ENCODE assay signal across 19 cellular contexts in genomic region chr1:236176337-236177336, GRCh38. TPM values are rescaled to one million over a fixed set of nuclear protein-coding genes. Genes with fewer than 3 reads are reported as not detected.
DNase-seq lines count a peak whose midpoint lies in the region; ATAC-seq, FAIRE-seq and TF ChIP-seq lines count a peak whose summit lies in the region.
"Had no signal": no experiment of that assay in that cellular context is flagged by ENCODE, and none has a peak within 500 bp of the region (broad histone marks: within the 10 kb centered on the region; RNA-seq: fewer than 3 reads in every experiment).

No MANE protein-coding gene starts in this region.

- H3K4me3 ChIP-seq in heart left ventricle: no peak overlapping the region
- no peak overlapping the region for H3K4me3 ChIP-seq in left ventricle myocardium inferior
- H3K4me3 ChIP-seq in cardiac fibroblast (replicated peaks in 1 of 2; ENCODE audit: low read depth in 2 of 2, low read length in 2 of 2): no peak overlapping the region
- no peak overlapping the region for H3K4me3 ChIP-seq in HepG2 (replicated peaks in 1 of 3; ENCODE audit: insufficient read depth in 1 of 3, low read depth in 2 of 3, low read length in 3 of 3)
- H3K4me3 ChIP-seq in neural progenitor cell: no peak overlapping the region
- H3K4me3 ChIP-seq: upper lobe of left lung had no signal

- H3K9me3 ChIP-seq in heart left ventricle: no peaks in the 10 kb centered on the region
- H3K9me3 ChIP-seq in left ventricle myocardium inferior (replicated peaks): no peaks in the 10 kb centered on the region
- H3K9me3 ChIP-seq in HepG2 (ENCODE audit: low read length): no peaks in the 10 kb centered on the region
- H3K9me3 ChIP-seq in neural progenitor cell (ENCODE audit: low read depth): no peaks in the 10 kb centered on the region
- H3K9me3 ChIP-seq: upper lobe of left lung had no signal

- peaks cover 22% of the 10 kb centered on the region for H3K4me1 Mint-ChIP-seq in stimulated activated memory B cell treated with anti-CD40 and anti-IgM and Interleukin-4, amounts not matched to agents 10 μg/mL and 1 μg/mL and 100 μg/mL, for 72 hours
- H3K4me1 Mint-ChIP-seq in neural progenitor cell: peaks cover 16% of the 10 kb centered on the region
- H3K4me1 Mint-ChIP-seq: natural killer cell had no signal

- H3K27ac Mint-ChIP-seq in stimulated activated memory B cell treated with anti-CD40 and anti-IgM and Interleukin-4, amounts not matched to agents 10 μg/mL and 1 μg/mL and 100 μg/mL, for 72 hours: no peak overlapping the region
- H3K27ac Mint-ChIP-seq in neural progenitor cell: no peak overlapping the region
- H3K27ac Mint-ChIP-seq: natural killer cell; T-helper 2 cell treated with Interferon-gamma antibody and Interleukin-4, amounts not matched to agents 5 μg/mL and 100 μg/mL, for 36 hours had no signal

- H3K4me1 ChIP-seq in heart left ventricle (peaks cover 0 to 9% (median 0%) of the 10 kb centered on the region in 12 donors), left ventricle myocardium inferior (no peaks in the 10 kb centered on the region), HepG2 (ENCODE audit: insufficient read depth, low read length) (peaks cover 17% of the 10 kb centered on the region), neural progenitor cell (peaks cover 12% of the 10 kb centered on the region)
- H3K4me1 ChIP-seq: upper lobe of left lung had no signal

- no peaks in the 10 kb centered on the region for H3K9me3 Mint-ChIP-seq in stimulated activated memory B cell treated with anti-CD40 and anti-IgM and Interleukin-4, amounts not matched to agents 10 μg/mL and 1 μg/mL and 100 μg/mL, for 72 hours
- H3K9me3 Mint-ChIP-seq in neural progenitor cell: no peaks in the 10 kb centered on the region
- H3K9me3 Mint-ChIP-seq: CD4-positive, alpha-beta memory T cell; natural killer cell; T-helper 2 cell treated with Interferon-gamma antibody and Interleukin-4, amounts not matched to agents 5 μg/mL and 100 μg/mL, for 36 hours had no signal

- H2AFZ ChIP-seq in HepG2 (ENCODE audit: low read length) (no peak overlapping the region), neural progenitor cell (replicated peaks) (no peak overlapping the region)

- H3K79me2 ChIP-seq in HepG2 (ENCODE audit: insufficient read depth, low read length) (no peaks in the 10 kb centered on the region), neural progenitor cell (ENCODE audit: low read depth) (no peaks in the 10 kb centered on the region)

- H3K4me2 ChIP-seq in HepG2 (ENCODE audit: low read depth, low read length) (peak overlapping the region; percentile 38; the same call in 1 of the 2 replicates), neural progenitor cell (no peak overlapping the region)

- no peaks in the 10 kb centered on the region for H3F3A ChIP-seq in neural progenitor cell (ENCODE audit: low read depth)

- peak in 1 of 12 donors; percentile 12 for TF ChIP-seq CTCF in heart left ventricle (IDR thresholded peaks at IDR 0.05)
- TF ChIP-seq CTCF in left ventricle myocardium inferior (IDR thresholded peaks at IDR 0.05; ENCODE audit: borderline replicate concordance): no peak
- TF ChIP-seq CTCF in cardiac fibroblast (IDR thresholded peaks at IDR 0.05; ENCODE audit: low read depth, low read length): no peak
- no peak for TF ChIP-seq CTCF in HepG2 (CRISPR knock-in tag; IDR thresholded peaks at IDR 0.05)
- no peak for TF ChIP-seq CTCF in neural progenitor cell (IDR thresholded peaks at IDR 0.05)

- ATAC-seq in heart left ventricle: peak in 3 of 4 donors; percentile 66 to 91 (median 67)
- ATAC-seq in HepG2: peak; percentile 51
- peak; percentile 6 for ATAC-seq in stimulated activated memory B cell treated with anti-CD40 and anti-IgM and Interleukin-4, amounts not matched to agents 10 μg/mL and 1 μg/mL and 100 μg/mL, for 72 hours
- ATAC-seq: natural killer cell had no signal

- H3K36me3 ChIP-seq in heart left ventricle (peaks cover 0 to 30% (median 23%) of the 10 kb centered on the region in 9 donors), left ventricle myocardium inferior (peaks cover 27% of the 10 kb centered on the region), HepG2 (replicated peaks in 1 of 2; ENCODE audit: control insufficient read depth in 1 of 2, insufficient read depth in 2 of 2, low read length in 2 of 2) (no peaks in the 10 kb centered on the region), neural progenitor cell (no peaks in the 10 kb centered on the region)

- TF ChIP-seq EP300 in HepG2 (IDR thresholded peaks at IDR 0.05; ENCODE audit: low read depth in 2 of 2, low read length in 2 of 2) (no peak), HepG2 (CRISPR knock-in tag; IDR thresholded peaks at IDR 0.05; ENCODE audit: borderline replicate concordance) (no peak)

- FAIRE-seq in HepG2 (lab: Jason Lieb, UNC): no peak
- FAIRE-seq: A204.1, G401.6 had no signal

- no peak for TF ChIP-seq RAD21 in HepG2 (CRISPR knock-in tag; IDR thresholded peaks at IDR 0.05)

- H3K9ac ChIP-seq in HepG2 (ENCODE audit: insufficient read depth, low read depth, low read length): no peak overlapping the region
- no peak overlapping the region for H3K9ac ChIP-seq in neural progenitor cell

- DNase-seq in heart left ventricle (no peak), left ventricle myocardium inferior (no peak), cardiac fibroblast (ENCODE audit: low read depth in 2 of 2) (peak; percentile 12 to 14), HepG2 (ENCODE audit: low spot score) (no peak), neural progenitor cell (ENCODE audit: low spot score) (no peak), NCI-H1417 treated with DMSO at 0.1 percent for 48 hours (lab: John Stamatoyannopoulos, UW) (no peak), SK-N-DZ (ENCODE audit: low spot score) (no peak)
- DNase-seq: activated CD4-positive, alpha-beta T cell treated with anti-CD3 and anti-CD28 coated beads for 1 hour; activated gamma-delta T cell; anterior cingulate cortex; CD4-positive, alpha-beta memory T cell; natural killer cell; NCI-H774; stimulated activated CD4-positive, alpha-beta T cell treated with anti-CD3 and anti-CD28 coated beads, Interleukin-4, amount 100 ng/mL, for 4 hours had no signal

- H3K27me3 ChIP-seq in heart left ventricle (no peaks in the 10 kb centered on the region), left ventricle myocardium inferior (ENCODE audit: low read depth) (no peaks in the 10 kb centered on the region), HepG2 (ENCODE audit: control insufficient read depth in 1 of 2, insufficient read depth in 2 of 2, low read length in 2 of 2) (0 out of 5 replicates have a peak, but pooled peaks cover 0 to 2% of the 10 kb centered on the region in 2 experiments), neural progenitor cell (no peaks in the 10 kb centered on the region)
- H3K27me3 ChIP-seq: upper lobe of left lung had no signal

- POLR2A ChIA-PET in HepG2 (lab: Yijun Ruan, JAX): interaction anchor here (1.2 kb wide), 1 partner anchor 316 kb away, joined by 3 read pairs; no protein-coding TSS in a partner anchor

- BruUV-seq in HepG2 (replicated peaks; lab: Mats Ljungman, UMichigan): no TSS peak

- CTCF ChIA-PET in HepG2 (lab: Yijun Ruan, JAX; ENCODE audit: low intra/inter-chr PET ratio, low total read pairs): no interaction called here

- TF ChIP-seq POLR2A in heart left ventricle (IDR thresholded peaks at IDR 0.05) (no peak), HepG2 (IDR thresholded peaks at IDR 0.05; ENCODE audit: insufficient read depth in 1 of 2, low read depth in 2 of 2, low read length in 2 of 2) (no peak)

- intact Hi-C loops in heart left ventricle (cut with DNase I) (loop anchor here in 1 of 10 donors (5.0 kb wide), 1 partner anchor 69 kb away; no protein-coding TSS in a partner anchor), left ventricle myocardium inferior (cut with micrococcal nuclease) (no loop called here), HepG2 (cut with micrococcal nuclease; ENCODE audit: unreplicated experiment) (no loop called here)

- in situ Hi-C loops in HepG2 (cut with HindIII; ENCODE audit: extremely low pct_ligation_motif_present, low pct_unique_long_range_greater_than_20kb): no loop called here

- no peak overlapping the region for H3K4me3 Mint-ChIP-seq in stimulated activated memory B cell treated with anti-CD40 and anti-IgM and Interleukin-4, amounts not matched to agents 10 μg/mL and 1 μg/mL and 100 μg/mL, for 72 hours
- H3K4me3 Mint-ChIP-seq in neural progenitor cell: no peak overlapping the region
- H3K4me3 Mint-ChIP-seq: CD4-positive, alpha-beta memory T cell; natural killer cell; T-helper 2 cell treated with Interferon-gamma antibody and Interleukin-4, amounts not matched to agents 5 μg/mL and 100 μg/mL, for 36 hours had no signal

- no peaks in the 10 kb centered on the region for H4K20me1 ChIP-seq in HepG2 (ENCODE audit: insufficient read depth, low read length)
- no peaks in the 10 kb centered on the region for H4K20me1 ChIP-seq in neural progenitor cell (ENCODE audit: low read depth)

- 63 to 74% (median 67%) methylated on average over 18 of the region's 18 CpGs for WGBS in heart left ventricle, 4 donors
- 44% methylated on average over 12 of the region's 18 CpGs for WGBS in HepG2 (ENCODE audit: low lambda C conversion rate)

- no peak overlapping the region for H3K27ac ChIP-seq in heart left ventricle
- no peak overlapping the region for H3K27ac ChIP-seq in left ventricle myocardium inferior (replicated peaks)
- H3K27ac ChIP-seq in HepG2 (ENCODE audit: extremely low read length, insufficient read depth, low read length): no peak overlapping the region
- no peak overlapping the region for H3K27ac ChIP-seq in neural progenitor cell
- H3K27ac ChIP-seq: upper lobe of left lung had no signal

- H3K36me3 Mint-ChIP-seq in stimulated activated memory B cell treated with anti-CD40 and anti-IgM and Interleukin-4, amounts not matched to agents 10 μg/mL and 1 μg/mL and 100 μg/mL, for 72 hours: peaks cover 34% of the 10 kb centered on the region
- peaks cover 14% of the 10 kb centered on the region for H3K36me3 Mint-ChIP-seq in neural progenitor cell
- H3K36me3 Mint-ChIP-seq: natural killer cell had no signal

- H3K27me3 Mint-ChIP-seq in stimulated activated memory B cell treated with anti-CD40 and anti-IgM and Interleukin-4, amounts not matched to agents 10 μg/mL and 1 μg/mL and 100 μg/mL, for 72 hours: peaks cover 10% of the 10 kb centered on the region
- H3K27me3 Mint-ChIP-seq in neural progenitor cell (ENCODE audit: insufficient read depth, low read depth): peaks cover 8% of the 10 kb centered on the region
- H3K27me3 Mint-ChIP-seq: CD4-positive, alpha-beta memory T cell had no signal

RNA-seq across cellular contexts. Expression of gene GPR137B, which starts 34.3 kb away (rescaled TPM):
- total RNA-seq in heart left ventricle (10 to 100 TPM; 27.7 to 49.8 (median 48.4) TPM), left ventricle myocardium inferior (36.7 TPM), HepG2 (2016; rRNA removed; fragmentation: Illumina TruSeq; extraction: Trizol) (0.27 and 0.31 TPM in 2 replicates), neural progenitor cell (ENCODE audit: low replicate concordance) (4.3 and 4.5 TPM in 2 replicates)
- polyA plus RNA-seq in heart left ventricle (10 to 100 TPM; 14.9 to 37.4 TPM), HepG2 (2011; rRNA removed) (0.41 and 0.59 TPM in 2 replicates)
- total RNA-seq in HepG2 (2016; cell fraction: cytosol; rRNA removed; fragmentation: Illumina TruSeq; extraction: Trizol; ENCODE audit: low read depth): 0.35 and 0.40 TPM in 2 replicates
- total RNA-seq in HepG2 (2016; cell fraction: insoluble cytoplasmic fraction; rRNA removed; fragmentation: Illumina TruSeq; extraction: Trizol): 0.31 and 0.45 TPM in 2 replicates
- 0.31 and 0.37 TPM in 2 replicates for total RNA-seq in HepG2 (2016; cell fraction: membrane; rRNA removed; fragmentation: Illumina TruSeq; extraction: Trizol)
- 0.34 and 0.59 TPM in 2 replicates for total RNA-seq in HepG2 (2016; cell fraction: nucleus; rRNA removed; fragmentation: Illumina TruSeq; extraction: Trizol)
- polyA plus RNA-seq in HepG2 (2011; cell fraction: cytosol; rRNA removed): 0.32 and 0.50 TPM in 2 replicates
- polyA plus RNA-seq in HepG2 (2011; cell fraction: nucleus; rRNA removed): 0.72 and 0.85 TPM in 2 replicates
- 0.47 and 1.5 TPM in 2 replicates for polyA plus RNA-seq in HepG2 (2012)
- 0.21 and 0.23 TPM in 2 replicates for polyA plus RNA-seq in HepG2 (2016; cell fraction: cytosol; fragmentation: Illumina TruSeq; extraction: Trizol; ENCODE audit: low read depth)
- 0.35 and 0.58 TPM in 2 replicates for polyA plus RNA-seq in HepG2 (2016; cell fraction: insoluble cytoplasmic fraction; fragmentation: Illumina TruSeq; extraction: Trizol; ENCODE audit: low read depth)
- polyA plus RNA-seq in HepG2 (2016; cell fraction: membrane; fragmentation: Illumina TruSeq; extraction: Trizol; ENCODE audit: low read depth): 0.40 and 0.45 TPM in 2 replicates
- polyA plus RNA-seq in HepG2 (2016; cell fraction: nucleus; fragmentation: Illumina TruSeq; extraction: Trizol; ENCODE audit: insufficient read depth, low read depth): 0.70 and 0.75 TPM in 2 replicates
- polyA minus RNA-seq in HepG2 (2011; rRNA and poly(A)+ RNA removed; ENCODE audit: low replicate concordance): 0.10 and 0.21 TPM in 2 replicates
- not detected in 2 replicates for polyA minus RNA-seq in HepG2 (2011; cell fraction: cytosol; rRNA and poly(A)+ RNA removed)
- polyA minus RNA-seq in HepG2 (2011; cell fraction: nucleus; rRNA and poly(A)+ RNA removed): 0.52 and 1.2 TPM in 2 replicates
- 1.2 and 2.2 TPM in 2 replicates for polyA plus RNA-seq in SK-N-DZ (2014; cell fraction: cytosol; rRNA removed)
- polyA plus RNA-seq in SK-N-DZ (2014; cell fraction: nucleus; rRNA removed): 2.3 and 4.5 TPM in 2 replicates

Comparison
In these comparisons a context has a peak if more than half of its experiments do, and no peak if none do; other contexts are left out.
1. ATAC-seq: peak in every context shown above with its lines; median percentile 67 in heart left ventricle; 51 in HepG2; 6 in stimulated activated memory B cell treated with anti-CD40 and anti-IgM and Interleukin-4, amounts not matched to agents 10 μg/mL and 1 μg/mL and 100 μg/mL, for 72 hours.
2. DNase-seq: peak in cardiac fibroblast (2 of 2); none in heart left ventricle (0 of 5), left ventricle myocardium inferior (single experiment), HepG2 (single experiment), neural progenitor cell (single experiment), NCI-H1417 treated with DMSO at 0.1 percent for 48 hours (single experiment) and SK-N-DZ (single experiment).